Comparison of ENCODE assay signal across 22 cellular contexts in the genomic region with DNA sequence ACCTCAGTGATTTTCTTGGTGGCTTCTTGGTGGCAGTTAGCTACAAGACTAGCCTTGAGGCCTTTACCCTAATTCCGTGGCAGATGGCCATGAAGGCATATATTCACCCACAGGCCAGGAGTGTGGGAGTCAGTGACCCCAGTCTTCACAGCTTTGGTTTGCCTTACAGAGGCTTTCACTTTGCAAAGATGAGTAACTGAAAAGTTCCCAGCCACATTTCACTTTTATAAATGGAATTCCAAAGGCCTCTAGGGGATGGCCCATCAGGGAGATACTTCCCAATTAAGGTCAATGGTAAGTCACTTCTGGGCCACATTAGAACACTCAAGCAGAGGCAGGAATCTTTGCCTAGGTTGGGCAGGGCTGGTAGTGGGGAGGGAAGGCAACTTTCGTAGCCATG. TPM values are rescaled to one million over a fixed set of nuclear protein-coding genes. Genes with fewer than 3 reads are reported as not detected.
"Had no signal": no experiment of that assay in that cellular context is flagged by ENCODE, and none has a peak within 500 bp of the region (broad histone marks: within the 10 kb centered on the region; RNA-seq: fewer than 3 reads in every experiment).

No MANE protein-coding gene starts in this region.

- DNase-seq: activated CD4-positive, alpha-beta T cell treated with anti-CD3 and anti-CD28 coated beads, Interleukin-2, amount 50 U/mL, for 1 hour; activated CD8-positive, alpha-beta memory T cell treated with anti-CD3 and anti-CD28 coated beads for 24 hours; activated naive CD8-positive, alpha-beta T cell treated with anti-CD3 and anti-CD28 coated beads for 36 hours; amygdala; brain microvascular endothelial cell; endodermal cell; hippocampal formation; mesendoderm; SJCRH30; stimulated activated CD4-positive, alpha-beta T cell treated with anti-CD3 and anti-CD28 coated beads, Interleukin-12 subunit alpha, Interleukin-12 subunit beta, amount 100 ng/mL, for 4 hours; stimulated activated CD4-positive, alpha-beta T cell treated with anti-CD3 and anti-CD28 coated beads, Interleukin-2, amount 100 ng/mL, for 24 hours; SW 1271; transverse colon had no signal

- H3K9me3 ChIP-seq: SJCRH30, transverse colon had no signal

- H3K27ac ChIP-seq: brain microvascular endothelial cell, SJCRH30, transverse colon had no signal

- H3K27me3 ChIP-seq: brain microvascular endothelial cell, SJCRH30 had no signal

- H3K4me3 ChIP-seq: SJCRH30, transverse colon had no signal

- H3K36me3 ChIP-seq: brain microvascular endothelial cell, SJCRH30, transverse colon had no signal

- FAIRE-seq: keratinocyte, TTC549 had no signal

RNA-seq across cellular contexts. Expression of gene HEYL, which starts 13.1 kb away (rescaled TPM):
- total RNA-seq: dermis microvascular lymphatic vessel endothelial cell, pulmonary artery endothelial cell had no signal
- polyA plus RNA-seq: keratinocyte, neural cell had no signal

RNA-seq across cellular contexts. Expression of gene NT5C1A, which starts 19.4 kb away (rescaled TPM):
- total RNA-seq: dermis microvascular lymphatic vessel endothelial cell; endodermal cell; epithelial cell of proximal tubule; lower leg skin; osteocyte; pulmonary artery endothelial cell; T-helper 2 cell treated with Interferon-gamma antibody and Interleukin-4, amounts not matched to agents 100 ng/mL and 5 ng/mL, for 36 hours; transverse colon had no signal
- polyA plus RNA-seq: keratinocyte, neural cell had no signal

RNA-seq across cellular contexts. Expression of gene HPCAL4, which starts 38.7 kb away (rescaled TPM):
- total RNA-seq: dermis microvascular lymphatic vessel endothelial cell, endodermal cell, lower leg skin, osteocyte, pulmonary artery endothelial cell had no signal
- polyA plus RNA-seq: keratinocyte had no signal
